ENCODE assay signal across 1 cellular context in the genomic region with DNA sequence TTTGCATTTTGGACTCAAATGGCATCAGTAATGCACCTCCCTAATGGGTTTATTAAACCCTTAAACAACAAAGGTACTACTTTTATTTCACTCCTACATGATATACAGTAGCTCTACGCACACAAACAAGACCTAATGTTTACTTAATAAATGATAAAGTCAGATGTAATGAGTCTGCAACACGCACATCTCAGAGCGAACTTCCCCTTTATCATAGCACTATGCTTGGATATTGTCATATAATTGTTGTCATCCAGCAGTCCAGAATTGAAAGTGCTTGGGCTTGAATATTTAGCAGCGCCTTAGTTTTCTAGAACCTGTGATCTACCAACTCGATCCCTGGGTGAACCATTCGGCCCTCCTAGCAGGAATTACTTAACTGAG.
TF ChIP-seq lines count a peak whose summit lies in the region.

No MANE protein-coding gene starts in this region.

TF ChIP-seq in K562, 482 proteins besides CTCF, POLR2A, EP300 and RAD21 (continued from another document):
- TF ChIP-seq KLF16 (IDR thresholded peaks at IDR 0.05) = no peak
- TF ChIP-seq, protein P1, sequence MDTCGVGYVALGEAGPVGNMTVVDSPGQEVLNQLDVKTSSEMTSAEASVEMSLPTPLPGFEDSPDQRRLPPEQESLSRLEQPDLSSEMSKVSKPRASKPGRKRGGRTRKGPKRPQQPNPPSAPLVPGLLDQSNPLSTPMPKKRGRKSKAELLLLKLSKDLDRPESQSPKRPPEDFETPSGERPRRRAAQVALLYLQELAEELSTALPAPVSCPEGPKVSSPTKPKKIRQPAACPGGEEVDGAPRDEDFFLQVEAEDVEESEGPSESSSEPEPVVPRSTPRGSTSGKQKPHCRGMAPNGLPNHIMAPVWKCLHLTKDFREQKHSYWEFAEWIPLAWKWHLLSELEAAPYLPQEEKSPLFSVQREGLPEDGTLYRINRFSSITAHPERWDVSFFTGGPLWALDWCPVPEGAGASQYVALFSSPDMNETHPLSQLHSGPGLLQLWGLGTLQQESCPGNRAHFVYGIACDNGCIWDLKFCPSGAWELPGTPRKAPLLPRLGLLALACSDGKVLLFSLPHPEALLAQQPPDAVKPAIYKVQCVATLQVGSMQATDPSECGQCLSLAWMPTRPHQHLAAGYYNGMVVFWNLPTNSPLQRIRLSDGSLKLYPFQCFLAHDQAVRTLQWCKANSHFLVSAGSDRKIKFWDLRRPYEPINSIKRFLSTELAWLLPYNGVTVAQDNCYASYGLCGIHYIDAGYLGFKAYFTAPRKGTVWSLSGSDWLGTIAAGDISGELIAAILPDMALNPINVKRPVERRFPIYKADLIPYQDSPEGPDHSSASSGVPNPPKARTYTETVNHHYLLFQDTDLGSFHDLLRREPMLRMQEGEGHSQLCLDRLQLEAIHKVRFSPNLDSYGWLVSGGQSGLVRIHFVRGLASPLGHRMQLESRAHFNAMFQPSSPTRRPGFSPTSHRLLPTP (IDR thresholded peaks at IDR 0.05; ENCODE audit: borderline replicate concordance, extremely low read depth, insufficient read length) = no peak
- no peak for TF ChIP-seq FOXK2 (conservative IDR thresholded peaks at IDR 0.05 in 1 of 2, IDR thresholded peaks at IDR 0.05 in 1 of 2; ENCODE audit: low read depth in 2 of 2)
- TF ChIP-seq NR2C2 (CRISPR knock-in tag; IDR thresholded peaks at IDR 0.05) = no peak
- no peak for TF ChIP-seq NR2C2 (tag; IDR thresholded peaks at IDR 0.05)
- peak; percentile 67; the same call in 1 of the 2 replicates for TF ChIP-seq ZKSCAN8 (CRISPR knock-in tag; IDR thresholded peaks at IDR 0.05)
- TF ChIP-seq BDP1 (IDR thresholded peaks at IDR 0.05; ENCODE audit: insufficient read depth, insufficient read length) = no peak
- TF ChIP-seq HCFC1 (IDR thresholded peaks at IDR 0.05; ENCODE audit: low read depth, low read length) = no peak
- no peak for TF ChIP-seq TBP (optimal IDR thresholded peaks at IDR 0.05; ENCODE audit: low read depth, low read length)
- TF ChIP-seq WHSC1 (IDR thresholded peaks at IDR 0.05; ENCODE audit: low read length) = no peak
- peak; percentile 15; the same call in 1 of the 2 replicates for TF ChIP-seq POLR2H (tag; IDR thresholded peaks at IDR 0.05; ENCODE audit: low read depth)
TF ChIP-seq in K562: peak in this region for 4.
